Comparison of ENCODE assay signal across 1 cellular context in genomic region chr6:134093007-134093573, GRCh38.
TF ChIP-seq lines count a peak whose summit lies in the region.

No MANE protein-coding gene starts in this region.

TF ChIP-seq in WTC11, 78 proteins besides CTCF, POLR2A, EP300 and RAD21 (continued from another document):
- TF ChIP-seq ZNF512 (CRISPR knock-in tag; IDR thresholded peaks at IDR 0.05; ENCODE audit: borderline replicate concordance) (no peak), USF2 (CRISPR knock-in tag; IDR thresholded peaks at IDR 0.05) (no peak)
TF ChIP-seq in WTC11: peak in this region for 0.
